ENCODE assay signal across 22 cellular contexts in the genomic region with DNA sequence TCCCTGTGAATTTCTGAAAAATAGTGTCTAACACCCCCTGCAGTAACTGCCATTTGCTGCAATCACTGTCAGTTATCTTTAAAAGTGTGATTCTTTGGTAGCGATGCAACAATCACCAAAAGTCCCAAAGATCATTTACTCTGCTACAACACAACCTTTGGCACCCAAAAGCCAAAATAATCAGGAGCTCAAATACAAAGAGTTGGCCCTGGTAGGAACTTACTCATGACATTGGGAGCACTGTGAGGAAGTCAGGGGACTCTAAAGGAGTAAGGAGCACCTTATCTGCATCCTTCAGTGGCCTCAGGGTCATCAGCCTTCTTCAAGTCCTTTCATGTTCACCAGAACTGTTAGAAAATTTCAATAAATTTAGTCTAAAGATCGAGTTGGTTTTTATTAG. TPM values are rescaled to one million over a fixed set of nuclear protein-coding genes. Genes with fewer than 3 reads are reported as not detected.
A peak's percentile ranks its signal among the peaks of the same experiment; 100 is the strongest.
DNase-seq lines count a peak whose midpoint lies in the region; ATAC-seq, FAIRE-seq and TF ChIP-seq lines count a peak whose summit lies in the region.
"Had no signal": no experiment of that assay in that cellular context is flagged by ENCODE, and none has a peak within 500 bp of the region (broad histone marks: within the 10 kb centered on the region; RNA-seq: fewer than 3 reads in every experiment).

No MANE protein-coding gene starts in this region.

- H4K5ac ChIP-seq in mesendoderm (ENCODE audit: low read length), result no peak overlapping the region

- no peak overlapping the region for H2BK120ac ChIP-seq in mesendoderm (ENCODE audit: low read depth, low read length)

- H2AK5ac ChIP-seq in mesendoderm (ENCODE audit: low read length), result no peak overlapping the region

- no peak for TF ChIP-seq EP300 in HepG2 (IDR thresholded peaks at IDR 0.05; ENCODE audit: low read depth in 2 of 2, low read length in 2 of 2)
- no peak for TF ChIP-seq EP300 in HepG2 (CRISPR knock-in tag; IDR thresholded peaks at IDR 0.05; ENCODE audit: borderline replicate concordance)
- TF ChIP-seq EP300 in K562 (IDR thresholded peaks at IDR 0.05; ENCODE audit: low read length), result no peak

- ATAC-seq in HepG2 (no peak), right lobe of liver (no peak), K562 (no peak), GM18517 (IDR thresholded peaks at IDR 0.05; ENCODE audit: unreplicated experiment) (no peak)
- no peak for ATAC-seq in stimulated activated naive CD8-positive, alpha-beta T cell treated with anti-CD3 and anti-CD28 coated beads, Interleukin-15, Interleukin-2, amounts not matched to agents 100 U/mL and 50 U/mL, for 24 hours
- ATAC-seq: CD8-positive, alpha-beta T cell had no signal

- no peaks in the 10 kb centered on the region for H3K79me1 ChIP-seq in mesendoderm (ENCODE audit: low read length)

- no peaks in the 10 kb centered on the region for H3K27me3 ChIP-seq in HepG2 (ENCODE audit: control insufficient read depth in 1 of 2, insufficient read depth in 2 of 2, low read length in 2 of 2)
- H3K27me3 ChIP-seq in right lobe of liver, result no peaks in the 10 kb centered on the region
- no peaks in the 10 kb centered on the region for H3K27me3 ChIP-seq in K562 (ENCODE audit: control insufficient read depth in 2 of 2, insufficient read depth in 2 of 2, low read length in 2 of 2)
- H3K27me3 ChIP-seq in mesendoderm (ENCODE audit: insufficient read depth, low read length, poor library complexity), result no peaks in the 10 kb centered on the region
- H3K27me3 ChIP-seq in BE2C, result no peaks in the 10 kb centered on the region
- H3K27me3 ChIP-seq: BLaER1 treated with 17β-estradiol and CSF1 and Interleukin-3, amounts not matched to agents 10 nM and 100 nM had no signal

- H3K9me1 ChIP-seq in K562 (ENCODE audit: control insufficient read depth, insufficient read depth, low read length), result no peaks in the 10 kb centered on the region

- peaks cover 5% of the 10 kb centered on the region for H3K9me3 ChIP-seq in HepG2 (ENCODE audit: low read length)
- H3K9me3 ChIP-seq in right lobe of liver, result no peaks in the 10 kb centered on the region
- H3K9me3 ChIP-seq in K562 (replicated peaks; ENCODE audit: control insufficient read depth, insufficient read depth, low read depth, low read length), result no peaks in the 10 kb centered on the region
- H3K9me3 ChIP-seq in BE2C, result no peaks in the 10 kb centered on the region

- no peak overlapping the region for H3K23ac ChIP-seq in mesendoderm (ENCODE audit: low read length)

- no peak overlapping the region for H3K56ac ChIP-seq in mesendoderm (ENCODE audit: low read length)

- H4K20me1 ChIP-seq in HepG2 (ENCODE audit: insufficient read depth, low read length), result no peaks in the 10 kb centered on the region
- no peaks in the 10 kb centered on the region for H4K20me1 ChIP-seq in K562 (replicated peaks; ENCODE audit: control insufficient read depth, insufficient read depth, low read length)

- no peak overlapping the region for H3K4ac ChIP-seq in mesendoderm (ENCODE audit: low read depth, low read length)

- DNase-seq in HepG2 (ENCODE audit: low spot score) (no peak), right lobe of liver (no peak), K562 (ENCODE audit: extremely low read depth in 1 of 4, low spot score in 3 of 4) (peak in 1 of 4 experiments; percentile 23), mesendoderm (peak; percentile 64), BE2C (no peak)
- DNase-seq in stimulated activated naive CD8-positive, alpha-beta T cell treated with anti-CD3 and anti-CD28 coated beads, Interleukin-15, Interleukin-2, amounts not matched to agents 100 U/mL and 50 U/mL, for 24 hours, result no peak
- DNase-seq: 8988T; ACHN; Caco-2; Calu3; CD4-positive, alpha-beta T cell; CD8-positive, alpha-beta T cell; DMS79 treated with DMSO at 0.1 percent for 48 hours; GF-D8 had no signal

- POLR2A ChIA-PET in HepG2 (lab: Yijun Ruan, JAX) (no interaction called here), K562 (lab: Yijun Ruan, JAX) (interaction anchor here (0.8 to 1.7 kb wide), 2 partner anchors 15 to 19 kb away, joined by 4 to 5 read pairs; no protein-coding TSS in a partner anchor)

- H3K4me3 ChIP-seq in HepG2 (replicated peaks in 1 of 3; ENCODE audit: insufficient read depth in 1 of 3, low read depth in 2 of 3, low read length in 3 of 3) (no peak overlapping the region), right lobe of liver (no peak overlapping the region), K562 (no peak overlapping the region), mesendoderm (ENCODE audit: low read length) (no peak overlapping the region), BE2C (ENCODE audit: low read depth, low read length) (no peak overlapping the region)
- H3K4me3 ChIP-seq: BLaER1 treated with 17β-estradiol and CSF1 and Interleukin-3, amounts not matched to agents 10 nM and 100 nM had no signal

- in situ Hi-C loops in HepG2 (cut with HindIII; ENCODE audit: extremely low pct_ligation_motif_present, low pct_unique_long_range_greater_than_20kb), result no loop called here
- in situ Hi-C loops in K562 (cut with MboI), result no loop called here

- H3K79me2 ChIP-seq in HepG2 (ENCODE audit: insufficient read depth, low read length) (no peaks in the 10 kb centered on the region), K562 (ENCODE audit: control insufficient read depth, insufficient read depth, low read length) (no peaks in the 10 kb centered on the region), mesendoderm (ENCODE audit: control insufficient read depth, insufficient read depth, low read length) (no peaks in the 10 kb centered on the region)

- intact Hi-C loops in HepG2 (cut with micrococcal nuclease; ENCODE audit: unreplicated experiment), result no loop called here
- intact Hi-C loops in right lobe of liver (cut with DNase I), result no loop called here
- intact Hi-C loops in K562 (cut with micrococcal nuclease), result no loop called here

- no peak overlapping the region for H4K8ac ChIP-seq in mesendoderm (ENCODE audit: low read depth, low read length)

- H3K18ac ChIP-seq in mesendoderm (ENCODE audit: low read length), result no peak overlapping the region

- H3K36me3 ChIP-seq in HepG2 (replicated peaks in 1 of 2; ENCODE audit: control insufficient read depth in 1 of 2, insufficient read depth in 2 of 2, low read length in 2 of 2) (no peaks in the 10 kb centered on the region; a peak in 1 of 5 replicates), right lobe of liver (no peaks in the 10 kb centered on the region), K562 (ENCODE audit: control insufficient read depth, insufficient read depth, low read length) (peaks cover 2% of the 10 kb centered on the region; the same call in 1 of the 3 replicates), mesendoderm (ENCODE audit: control insufficient read depth, insufficient read depth, low read length) (no peaks in the 10 kb centered on the region), BE2C (no peaks in the 10 kb centered on the region)

- H3K4me2 ChIP-seq in HepG2 (ENCODE audit: low read depth, low read length) (no peak overlapping the region), K562 (ENCODE audit: insufficient read depth, low read length) (no peak overlapping the region), mesendoderm (ENCODE audit: low read length) (no peak overlapping the region)
- H3K4me2 ChIP-seq: BLaER1 treated with 17β-estradiol and CSF1 and Interleukin-3, amounts not matched to agents 10 nM and 100 nM had no signal

- FAIRE-seq in HepG2 (lab: Jason Lieb, UNC) (no peak), K562 (lab: Jason Lieb, UNC) (no peak)
- FAIRE-seq: A204.1, D721Med, G401.6, GM12891, GM19239 had no signal

- no peak overlapping the region for H2AFZ ChIP-seq in HepG2 (ENCODE audit: low read length)
- H2AFZ ChIP-seq in K562 (ENCODE audit: low read depth, low read length), result no peak overlapping the region

- TF ChIP-seq RAD21 in HepG2 (CRISPR knock-in tag; IDR thresholded peaks at IDR 0.05), result no peak
- no peak for TF ChIP-seq RAD21 in K562 (CRISPR knock-in tag; conservative IDR thresholded peaks at IDR 0.05 in 1 of 2, IDR thresholded peaks at IDR 0.05 in 1 of 2)

- peaks cover 10% of the 10 kb centered on the region for H3K4me1 ChIP-seq in HepG2 (ENCODE audit: insufficient read depth, low read length)
- H3K4me1 ChIP-seq in right lobe of liver, result peaks cover 0 to 12% (median 3%) of the 10 kb centered on the region in 4 donors
- peaks cover 11 to 29% of the 10 kb centered on the region in 2 experiments; a peak in 4 of 5 replicates for H3K4me1 ChIP-seq in K562 (replicated peaks in 1 of 2; ENCODE audit: control insufficient read depth in 2 of 2, insufficient read depth in 2 of 2, low read length in 2 of 2)
- H3K4me1 ChIP-seq in mesendoderm (ENCODE audit: control insufficient read depth, low read depth, low read length), result peaks cover 6% of the 10 kb centered on the region
- H3K4me1 ChIP-seq in BE2C, result no peaks in the 10 kb centered on the region; the same call in 1 of the 2 replicates

- H3K9ac ChIP-seq in HepG2 (ENCODE audit: insufficient read depth, low read depth, low read length) (no peak overlapping the region), K562 (ENCODE audit: insufficient read depth in 1 of 2, low read depth in 2 of 2, low read length in 2 of 2) (no peak overlapping the region), mesendoderm (ENCODE audit: low read length) (no peak overlapping the region)
- H3K9ac ChIP-seq: BLaER1 treated with 17β-estradiol and CSF1 and Interleukin-3, amounts not matched to agents 10 nM and 100 nM had no signal

- 22% methylated on average over 2 of the region's 2 CpGs for WGBS in HepG2 (ENCODE audit: low lambda C conversion rate)
- WGBS in right lobe of liver (ENCODE audit: insufficient coverage, low coverage, low lambda C conversion rate, missing lambda C conversion rate), result 54% methylated on average over 2 of the region's 2 CpGs
- 23% methylated on average over 2 of the region's 2 CpGs for WGBS in K562 (ENCODE audit: insufficient coverage, low coverage, missing lambda C conversion rate)
- no CpG with 5 or more reads among the region's 2 CpGs for WGBS in mesendoderm (ENCODE audit: extremely low coverage, insufficient coverage, low lambda C conversion rate)

- CTCF ChIA-PET in HepG2 (lab: Yijun Ruan, JAX; ENCODE audit: low intra/inter-chr PET ratio, low total read pairs) (no interaction called here), K562 (lab: Yijun Ruan, JAX; ENCODE audit: low intra/inter-chr PET ratio) (no interaction called here)

- H3K27ac ChIP-seq in HepG2 (ENCODE audit: extremely low read length, insufficient read depth, low read length) (no peak overlapping the region), right lobe of liver (no peak overlapping the region), K562 (ENCODE audit: extremely low read depth, low read depth, low read length) (no peak overlapping the region), mesendoderm (ENCODE audit: low read depth, low read length) (peak overlapping the region; percentile 46)
- H3K27ac ChIP-seq: BLaER1 treated with 17β-estradiol and CSF1 and Interleukin-3, amounts not matched to agents 10 nM and 100 nM; C4-2B had no signal

- no peak for TF ChIP-seq CTCF in HepG2 (CRISPR knock-in tag; IDR thresholded peaks at IDR 0.05)
- no peak for TF ChIP-seq CTCF in right lobe of liver (IDR thresholded peaks at IDR 0.05)
- TF ChIP-seq CTCF in K562 (IDR thresholded peaks at IDR 0.05 in 2 of 3, conservative IDR thresholded peaks at IDR 0.05 in 1 of 3; ENCODE audit: insufficient read depth in 2 of 3, low read depth in 1 of 3, low read length in 3 of 3), result no peak
- no peak for TF ChIP-seq CTCF in BE2C (IDR thresholded peaks at IDR 0.05; ENCODE audit: low read depth, low read length)

- H2BK5ac ChIP-seq in mesendoderm (ENCODE audit: low read length), result no peak overlapping the region

- TF ChIP-seq POLR2A in HepG2 (IDR thresholded peaks at IDR 0.05; ENCODE audit: insufficient read depth in 1 of 2, low read depth in 2 of 2, low read length in 2 of 2) (no peak), right lobe of liver (IDR thresholded peaks at IDR 0.05) (no peak), K562 (conservative IDR thresholded peaks at IDR 0.05) (no peak)

- no TSS peak for BruUV-seq in HepG2 (replicated peaks; lab: Mats Ljungman, UMichigan)
- no TSS peak for BruUV-seq in K562 (replicated peaks; lab: Mats Ljungman, UMichigan)

- H2BK15ac ChIP-seq in mesendoderm (replicated peaks; ENCODE audit: low read depth), result no peak overlapping the region

RNA-seq across cellular contexts. Expression of a gene that starts 54.6 kb away (rescaled TPM):
- total RNA-seq in HepG2 (2016; rRNA removed; fragmentation: Illumina TruSeq; extraction: Trizol), result 67.0 and 106 TPM in 2 replicates
- total RNA-seq in HepG2 (2016; cell fraction: cytosol; rRNA removed; fragmentation: Illumina TruSeq; extraction: Trizol; ENCODE audit: low read depth), result 5.3 and 6.0 TPM in 2 replicates
- total RNA-seq in HepG2 (2016; cell fraction: insoluble cytoplasmic fraction; rRNA removed; fragmentation: Illumina TruSeq; extraction: Trizol), result 65.8 and 105 TPM in 2 replicates
- total RNA-seq in HepG2 (2016; cell fraction: membrane; rRNA removed; fragmentation: Illumina TruSeq; extraction: Trizol), result 15.3 and 18.4 TPM in 2 replicates
- total RNA-seq in HepG2 (2016; cell fraction: nucleus; rRNA removed; fragmentation: Illumina TruSeq; extraction: Trizol), result 102 and 125 TPM in 2 replicates
- polyA plus RNA-seq in HepG2 (2011; rRNA removed), result 135 and 142 TPM in 2 replicates
- polyA plus RNA-seq in HepG2 (2011; cell fraction: cytosol; rRNA removed), result 110 and 155 TPM in 2 replicates
- 50.4 and 50.5 TPM in 2 replicates for polyA plus RNA-seq in HepG2 (2011; cell fraction: nucleus; rRNA removed)
- 134 and 147 TPM in 2 replicates for polyA plus RNA-seq in HepG2 (2012)
- 3.0 and 3.3 TPM in 2 replicates for polyA plus RNA-seq in HepG2 (2016; cell fraction: cytosol; fragmentation: Illumina TruSeq; extraction: Trizol; ENCODE audit: low read depth)
- 49.1 and 53.6 TPM in 2 replicates for polyA plus RNA-seq in HepG2 (2016; cell fraction: insoluble cytoplasmic fraction; fragmentation: Illumina TruSeq; extraction: Trizol; ENCODE audit: low read depth)
- 8.1 and 9.3 TPM in 2 replicates for polyA plus RNA-seq in HepG2 (2016; cell fraction: membrane; fragmentation: Illumina TruSeq; extraction: Trizol; ENCODE audit: low read depth)
- polyA plus RNA-seq in HepG2 (2016; cell fraction: nucleus; fragmentation: Illumina TruSeq; extraction: Trizol; ENCODE audit: insufficient read depth, low read depth), result 109 and 119 TPM in 2 replicates
- polyA minus RNA-seq in HepG2 (2011; rRNA and poly(A)+ RNA removed; ENCODE audit: low replicate concordance), result 467 and 535 TPM in 2 replicates
- polyA minus RNA-seq in HepG2 (2011; cell fraction: cytosol; rRNA and poly(A)+ RNA removed), result 185 and 199 TPM in 2 replicates
- polyA minus RNA-seq in HepG2 (2011; cell fraction: nucleus; rRNA and poly(A)+ RNA removed), result 108 and 115 TPM in 2 replicates
- total RNA-seq in right lobe of liver, result 10 to 100 TPM; 26.1 to 81.9 (median 55.2) TPM
- total RNA-seq in K562 (2011; cell fraction: chromatin; rRNA removed; ENCODE audit: low replicate concordance), result 283 and 319 TPM in 2 replicates
- 209 and 233 TPM in 2 replicates for total RNA-seq in K562 (2011; cell fraction: nucleolus; rRNA removed)
- 244 and 265 TPM in 2 replicates for total RNA-seq in K562 (2011; cell fraction: nucleoplasm; rRNA removed)
- 104 and 148 TPM in 2 replicates for total RNA-seq in K562 (2014; rRNA removed)
- total RNA-seq in K562 (2014; rRNA removed; fragmentation: Illumina TruSeq; extraction: Trizol), result 168 and 185 TPM in 2 replicates
- total RNA-seq in K562 (2015; rRNA removed; fragmentation: Illumina TruSeq; extraction: Trizol), result 111 and 117 TPM in 2 replicates
- 151 and 169 TPM in 2 replicates for total RNA-seq in K562 (2021)
- 229 and 244 TPM in 2 replicates for polyA plus RNA-seq in K562 (2011; rRNA removed)
- 256 and 343 TPM in 2 replicates for polyA plus RNA-seq in K562 (2011; cell fraction: cytosol; rRNA removed)
- polyA plus RNA-seq in K562 (2011; cell fraction: nucleus; rRNA removed), result 106 and 150 TPM in 2 replicates
- 100 and 134 TPM in 2 replicates for polyA plus RNA-seq in K562 (2012)
- 109 and 137 TPM in 2 replicates for polyA plus RNA-seq in K562 (2014; fragmentation: Illumina TruSeq; extraction: Trizol)
- polyA plus RNA-seq in K562 (2014; fragmentation: Nextera tagmentation; extraction: Ambion mirVana), result 10 to 100 TPM; 79.0 to 82.5 TPM
- 73.1 and 85.6 TPM in 2 replicates for polyA plus RNA-seq in K562 (2014; rRNA removed)
- polyA minus RNA-seq in K562 (2011; rRNA and poly(A)+ RNA removed), result 488 and 502 TPM in 2 replicates
- polyA minus RNA-seq in K562 (2011; cell fraction: cytosol; rRNA and poly(A)+ RNA removed), result 198 and 213 TPM in 2 replicates
- polyA minus RNA-seq in K562 (2011; cell fraction: nucleus; rRNA and poly(A)+ RNA removed), result 56.5 and 94.0 TPM in 2 replicates
- 201 TPM for polyA plus RNA-seq in mesendoderm (2013, experiment 1 of 2)
- polyA plus RNA-seq in mesendoderm (2013, experiment 2 of 2), result 198 TPM
- polyA plus RNA-seq in BE2C (2012; ENCODE audit: insufficient read depth, insufficient read length, low read depth), result 146 TPM
